10 cellular contexts compared by ENCODE assay signal in the genomic region with DNA sequence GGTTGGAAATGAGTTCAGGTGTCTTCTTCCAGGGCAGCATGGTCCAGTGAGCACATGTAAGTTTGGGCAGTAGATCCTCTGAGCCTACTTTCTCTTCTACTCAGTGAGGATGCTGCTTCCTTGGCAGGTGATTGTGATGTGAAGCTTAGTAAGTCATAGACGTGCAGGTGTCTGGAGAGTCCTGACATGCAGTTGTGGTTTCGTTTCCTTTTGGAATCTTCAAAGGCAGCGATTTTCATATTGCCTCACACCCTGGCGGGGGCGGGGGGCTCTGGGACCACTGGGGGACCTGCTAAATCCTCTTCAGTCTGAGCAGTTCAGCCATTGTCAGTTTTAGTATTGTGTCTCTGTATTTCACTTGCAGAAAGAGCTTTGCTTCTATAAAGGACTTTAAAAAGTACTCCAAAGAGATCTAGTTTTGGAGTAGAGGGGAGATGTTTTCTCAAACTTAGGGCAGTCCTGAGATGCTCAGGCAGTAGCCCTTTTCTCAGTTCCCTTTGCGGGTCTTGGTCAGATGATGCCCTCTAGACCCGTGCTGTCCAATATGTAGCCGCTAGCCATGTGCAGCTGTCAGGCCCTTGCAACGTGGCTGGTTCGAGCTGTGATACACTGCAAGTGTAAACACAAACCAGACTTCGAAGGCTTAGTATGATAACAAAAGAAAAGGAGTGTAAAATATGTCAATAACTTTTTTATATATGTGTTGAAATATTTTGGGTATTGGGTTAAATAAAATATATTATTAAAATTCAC. TPM values are rescaled to one million over a fixed set of nuclear protein-coding genes. Genes with fewer than 3 reads are reported as not detected.
DNase-seq lines count a peak whose midpoint lies in the region; ATAC-seq, FAIRE-seq and TF ChIP-seq lines count a peak whose summit lies in the region.
"Had no signal": no experiment of that assay in that cellular context is flagged by ENCODE, and none has a peak within 500 bp of the region (broad histone marks: within the 10 kb centered on the region; RNA-seq: fewer than 3 reads in every experiment).

No MANE protein-coding gene starts in this region.

- ATAC-seq in K562: no peak
- ATAC-seq in naive thymus-derived CD4-positive, alpha-beta T cell: no peak
- ATAC-seq in GM19035 (IDR thresholded peaks at IDR 0.05; ENCODE audit: unreplicated experiment): no peak
- no peak for ATAC-seq in HG03571 (IDR thresholded peaks at IDR 0.05; ENCODE audit: unreplicated experiment)
- ATAC-seq: HCT116 had no signal

- intact Hi-C loops in K562 (cut with micrococcal nuclease): loop anchor here (1.0 to 10.0 kb wide), 2 partner anchors 172 to 273 kb away; no protein-coding TSS in a partner anchor
- intact Hi-C loops in naive thymus-derived CD4-positive, alpha-beta T cell (cut with micrococcal nuclease): loop anchor here (1.0 to 10.0 kb wide), 7 partner anchors 20 to 273 kb away; no protein-coding TSS in a partner anchor

- no peak overlapping the region for H3K4me2 ChIP-seq in K562 (ENCODE audit: insufficient read depth, low read length)

- H3K9ac ChIP-seq in K562 (ENCODE audit: insufficient read depth in 1 of 2, low read depth in 2 of 2, low read length in 2 of 2): no peak overlapping the region

- peaks cover 8% of the 10 kb centered on the region; the same call in 1 of the 2 replicates for H4K20me1 ChIP-seq in K562 (replicated peaks; ENCODE audit: control insufficient read depth, insufficient read depth, low read length)

- in situ Hi-C loops in K562 (cut with MboI): no loop called here
- in situ Hi-C loops in ACHN (cut with HindIII; ENCODE audit: low pct_ligation_motif_present, low pct_unique_long_range_greater_than_20kb, low sequenced_read_pairs): loop anchor here (25.0 kb wide), 1 partner anchor 280 kb away; no protein-coding TSS in a partner anchor

- H3K9me1 ChIP-seq in K562 (ENCODE audit: control insufficient read depth, insufficient read depth, low read length): no peaks in the 10 kb centered on the region

- H3K27ac Mint-ChIP-seq in naive thymus-derived CD4-positive, alpha-beta T cell: peak overlapping the region in 8 of 9 donors; percentile 71 to 91 (median 78)

- no peak for TF ChIP-seq RAD21 in K562 (CRISPR knock-in tag; conservative IDR thresholded peaks at IDR 0.05 in 1 of 2, IDR thresholded peaks at IDR 0.05 in 1 of 2)

- BruUV-seq in K562 (replicated peaks; lab: Mats Ljungman, UMichigan): no TSS peak

- H3K36me3 Mint-ChIP-seq in naive thymus-derived CD4-positive, alpha-beta T cell: peaks cover 7 to 41% (median 12%) of the 10 kb centered on the region in 5 donors

- TF ChIP-seq POLR2A in GM12891 (IDR thresholded peaks at IDR 0.05; ENCODE audit: low read depth, low read length): peak; percentile 25; the same call in 1 of the 2 replicates
- peak; percentile 41 for TF ChIP-seq POLR2A in K562 (conservative IDR thresholded peaks at IDR 0.05)

- H3K4me1 ChIP-seq in K562 (replicated peaks in 1 of 2; ENCODE audit: control insufficient read depth in 2 of 2, insufficient read depth in 2 of 2, low read length in 2 of 2): peaks cover 9 to 24% of the 10 kb centered on the region in 2 experiments; a peak in 4 of 5 replicates
- H3K4me1 ChIP-seq in naive thymus-derived CD4-positive, alpha-beta T cell (ENCODE audit: control insufficient read depth in 2 of 2, insufficient read depth in 2 of 2, low read length in 2 of 2): peaks cover under 1 to 3% of the 10 kb centered on the region in 2 donors

- H3K79me2 ChIP-seq in K562 (ENCODE audit: control insufficient read depth, insufficient read depth, low read length): peaks cover 4% of the 10 kb centered on the region; the same call in 2 of the 3 replicates

- FAIRE-seq in GM12891 (lab: Jason Lieb, UNC) (peak; percentile 55), K562 (lab: Jason Lieb, UNC) (no peak)

- no peaks in the 10 kb centered on the region for H3K27me3 ChIP-seq in K562 (ENCODE audit: control insufficient read depth in 2 of 2, insufficient read depth in 2 of 2, low read length in 2 of 2)
- no peaks in the 10 kb centered on the region for H3K27me3 ChIP-seq in naive thymus-derived CD4-positive, alpha-beta T cell (ENCODE audit: control insufficient read depth in 2 of 2, insufficient read depth in 2 of 2, low read length in 2 of 2)
- H3K27me3 ChIP-seq: brain microvascular endothelial cell had no signal

- TF ChIP-seq CTCF in 22Rv1 (IDR thresholded peaks at IDR 0.05): no peak
- TF ChIP-seq CTCF in K562 (IDR thresholded peaks at IDR 0.05 in 2 of 3, conservative IDR thresholded peaks at IDR 0.05 in 1 of 3; ENCODE audit: insufficient read depth in 2 of 3, low read depth in 1 of 3, low read length in 3 of 3): no peak

- POLR2A ChIA-PET in K562 (lab: Yijun Ruan, JAX): interaction anchor here (0.6 to 3.5 kb wide), 6 partner anchors 9 to 691 kb away, joined by 3 to 15 read pairs (median 4); no protein-coding TSS in a partner anchor
- POLR2A ChIA-PET in naive thymus-derived CD4-positive, alpha-beta T cell (lab: Charles Lee): interaction anchor here (0.7 to 12.2 kb wide), 5 partner anchors 18 to 130 kb away, joined by 3 to 382 read pairs (median 3); no protein-coding TSS in a partner anchor

- peaks cover 57% of the 10 kb centered on the region for H3K36me3 ChIP-seq in K562 (ENCODE audit: control insufficient read depth, insufficient read depth, low read length)
- peaks cover 5 to 45% (median 9%) of the 10 kb centered on the region in 3 experiments for H3K36me3 ChIP-seq in naive thymus-derived CD4-positive, alpha-beta T cell (ENCODE audit: control insufficient read depth in 2 of 3, insufficient read depth in 3 of 3, low read length in 3 of 3)

- H3K4me3 ChIP-seq in K562: no peak overlapping the region
- H3K4me3 ChIP-seq in naive thymus-derived CD4-positive, alpha-beta T cell (ENCODE audit: low read length): no peak overlapping the region

- no peaks in the 10 kb centered on the region for H3K27me3 Mint-ChIP-seq in naive thymus-derived CD4-positive, alpha-beta T cell

- H2AFZ ChIP-seq in K562 (ENCODE audit: low read depth, low read length): no peak overlapping the region

- H3K9me3 ChIP-seq in K562 (replicated peaks; ENCODE audit: control insufficient read depth, insufficient read depth, low read depth, low read length): no peaks in the 10 kb centered on the region
- no peaks in the 10 kb centered on the region for H3K9me3 ChIP-seq in naive thymus-derived CD4-positive, alpha-beta T cell (ENCODE audit: control insufficient read depth in 2 of 3, low read length in 3 of 3)

- CTCF ChIA-PET in K562 (lab: Yijun Ruan, JAX; ENCODE audit: low intra/inter-chr PET ratio): interaction anchor here (0.9 to 1.8 kb wide), 2 partner anchors 273 to 515 kb away, joined by 3 to 9 read pairs; no protein-coding TSS in a partner anchor
- CTCF ChIA-PET in naive thymus-derived CD4-positive, alpha-beta T cell (lab: Charles Lee): interaction anchor here (0.5 to 7.0 kb wide), 14 partner anchors 13 to 211 kb away, joined by 3 to 76 read pairs (median 4); no protein-coding TSS in a partner anchor

- peaks cover 2 to 19% (median 11%) of the 10 kb centered on the region in 7 donors for H3K4me1 Mint-ChIP-seq in naive thymus-derived CD4-positive, alpha-beta T cell

- no peak overlapping the region for H3K4me3 Mint-ChIP-seq in naive thymus-derived CD4-positive, alpha-beta T cell

- no peak for TF ChIP-seq EP300 in K562 (IDR thresholded peaks at IDR 0.05; ENCODE audit: low read length)

- no peak for DNase-seq in GM12891 (ENCODE audit: insufficient read length, low spot score)
- DNase-seq in K562 (ENCODE audit: extremely low read depth in 1 of 4, low spot score in 3 of 4): no peak
- DNase-seq in naive thymus-derived CD4-positive, alpha-beta T cell: no peak
- DNase-seq in ACHN: no peak
- DNase-seq in kidney tubule cell (ENCODE audit: low spot score): no peak

- WGBS in K562 (ENCODE audit: insufficient coverage, low coverage, missing lambda C conversion rate): 69% methylated on average over 9 of the region's 11 CpGs

- no peaks in the 10 kb centered on the region for H3K9me3 Mint-ChIP-seq in naive thymus-derived CD4-positive, alpha-beta T cell

- H3K27ac ChIP-seq in 22Rv1 (peak overlapping the region; percentile 46; the same call in 1 of the 2 replicates), K562 (ENCODE audit: extremely low read depth, low read depth, low read length) (no peak overlapping the region)
- peak overlapping the region; percentile 56 for H3K27ac ChIP-seq in naive thymus-derived CD4-positive, alpha-beta T cell (ENCODE audit: low read depth, low read length)
- H3K27ac ChIP-seq: brain microvascular endothelial cell had no signal

RNA-seq across cellular contexts. Expression of a gene that starts 4.0 kb away (rescaled TPM):
- 20.3 TPM for polyA plus RNA-seq in GM12891 (2012; ENCODE audit: low read depth, missing spikeins)
- 4.2 and 6.9 TPM in 2 replicates for total RNA-seq in K562 (2011; cell fraction: chromatin; rRNA removed; ENCODE audit: low replicate concordance)
- 5.5 and 5.9 TPM in 2 replicates for total RNA-seq in K562 (2011; cell fraction: nucleolus; rRNA removed)
- 3.9 and 4.9 TPM in 2 replicates for total RNA-seq in K562 (2011; cell fraction: nucleoplasm; rRNA removed)
- total RNA-seq in K562 (2014; rRNA removed): 2.5 and 3.1 TPM in 2 replicates
- 1.9 and 2.3 TPM in 2 replicates for total RNA-seq in K562 (2014; rRNA removed; fragmentation: Illumina TruSeq; extraction: Trizol)
- 2.6 and 3.1 TPM in 2 replicates for total RNA-seq in K562 (2015; rRNA removed; fragmentation: Illumina TruSeq; extraction: Trizol)
- 4.5 and 4.8 TPM in 2 replicates for total RNA-seq in K562 (2021)
- polyA plus RNA-seq in K562 (2011; rRNA removed): 0.79 and 1.4 TPM in 2 replicates
- polyA plus RNA-seq in K562 (2011; cell fraction: cytosol; rRNA removed): 0.66 and 1.7 TPM in 2 replicates
- 2.0 and 5.0 TPM in 2 replicates for polyA plus RNA-seq in K562 (2011; cell fraction: nucleus; rRNA removed)
- polyA plus RNA-seq in K562 (2012): 1.1 and 2.1 TPM in 2 replicates
- 2.4 TPM in 2 replicates for polyA plus RNA-seq in K562 (2014; fragmentation: Illumina TruSeq; extraction: Trizol)
- polyA plus RNA-seq in K562 (2014; fragmentation: Nextera tagmentation; extraction: Ambion mirVana): under 1 TPM; 0.10 to 0.20 TPM
- polyA plus RNA-seq in K562 (2014; rRNA removed): 1.8 and 2.0 TPM in 2 replicates
- polyA minus RNA-seq in K562 (2011; rRNA and poly(A)+ RNA removed): 0.72 and 1.6 TPM in 2 replicates
- polyA minus RNA-seq in K562 (2011; cell fraction: cytosol; rRNA and poly(A)+ RNA removed): 1.5 and 2.0 TPM in 2 replicates
- 2.3 and 3.9 TPM in 2 replicates for polyA minus RNA-seq in K562 (2011; cell fraction: nucleus; rRNA and poly(A)+ RNA removed)
- 10 to 100 TPM in 3 of 5 experiments, 1 to 10 TPM in 2; 4.9 to 21.2 (median 12.2) TPM for total RNA-seq in naive thymus-derived CD4-positive, alpha-beta T cell
- 1 to 10 TPM; 5.6 to 7.5 TPM for polyA plus RNA-seq in naive thymus-derived CD4-positive, alpha-beta T cell

RNA-seq across cellular contexts. Expression of a gene that starts 38.4 kb away (rescaled TPM):
- 71.8 TPM for polyA plus RNA-seq in GM12891 (2012; ENCODE audit: low read depth, missing spikeins)
- total RNA-seq in K562 (2011; cell fraction: chromatin; rRNA removed; ENCODE audit: low replicate concordance): 182 and 249 TPM in 2 replicates
- total RNA-seq in K562 (2011; cell fraction: nucleolus; rRNA removed): 104 and 110 TPM in 2 replicates
- total RNA-seq in K562 (2011; cell fraction: nucleoplasm; rRNA removed): 139 and 186 TPM in 2 replicates
- total RNA-seq in K562 (2014; rRNA removed) (77.1 and 104 TPM in 2 replicates), K562 (2014; rRNA removed; fragmentation: Illumina TruSeq; extraction: Trizol) (118 and 128 TPM in 2 replicates), K562 (2015; rRNA removed; fragmentation: Illumina TruSeq; extraction: Trizol) (109 and 127 TPM in 2 replicates), K562 (2021) (169 and 171 TPM in 2 replicates)
- polyA plus RNA-seq in K562 (2011; rRNA removed) (97.6 and 185 TPM in 2 replicates), K562 (2014; fragmentation: Illumina TruSeq; extraction: Trizol) (125 and 137 TPM in 2 replicates), K562 (2014; fragmentation: Nextera tagmentation; extraction: Ambion mirVana) (100 to 1,000 TPM; 316 to 378 TPM), K562 (2014; rRNA removed) (142 and 158 TPM in 2 replicates)
- polyA plus RNA-seq in K562 (2011; cell fraction: cytosol; rRNA removed): 51.9 and 80.2 TPM in 2 replicates
- polyA plus RNA-seq in K562 (2011; cell fraction: nucleus; rRNA removed): 56.7 and 72.5 TPM in 2 replicates
- 51.5 and 151 TPM in 2 replicates for polyA plus RNA-seq in K562 (2012)
- 138 and 285 TPM in 2 replicates for polyA minus RNA-seq in K562 (2011; rRNA and poly(A)+ RNA removed)
- polyA minus RNA-seq in K562 (2011; cell fraction: cytosol; rRNA and poly(A)+ RNA removed): 46.8 and 99.5 TPM in 2 replicates
- polyA minus RNA-seq in K562 (2011; cell fraction: nucleus; rRNA and poly(A)+ RNA removed): 52.4 and 62.1 TPM in 2 replicates
- 100 to 1,000 TPM in 1 of 5 experiments, 10 to 100 TPM in 4; 60.1 to 112 (median 67.5) TPM for total RNA-seq in naive thymus-derived CD4-positive, alpha-beta T cell
- 100 to 1,000 TPM; 102 to 103 TPM for polyA plus RNA-seq in naive thymus-derived CD4-positive, alpha-beta T cell
